8 cellular contexts compared by ENCODE assay signal in genomic region chr1:160205242-160205973, GRCh38. TPM values are rescaled to one million over a fixed set of nuclear protein-coding genes. Genes with fewer than 3 reads are reported as not detected.
A peak's percentile ranks its signal among the peaks of the same experiment; 100 is the strongest.
DNase-seq lines count a peak whose midpoint lies in the region; ATAC-seq, FAIRE-seq and TF ChIP-seq lines count a peak whose summit lies in the region.

Gene PEA15, plus strand, starts transcription at chr1:160205384. Its CDS starts 6,161 bp downstream, at chr1:160211545.

- H3K4me1 Mint-ChIP-seq in memory B cell, result peaks cover 56% of the 10 kb centered on the region

- peaks cover 12% of the 10 kb centered on the region for H3K4me1 ChIP-seq in effector memory CD4-positive, alpha-beta T cell (ENCODE audit: control insufficient read depth, insufficient read depth, low read length, poor library complexity, severe bottlenecking)

- H3K9me3 ChIP-seq in effector memory CD4-positive, alpha-beta T cell (ENCODE audit: control insufficient read depth, low read length), result no peaks in the 10 kb centered on the region

- no peaks in the 10 kb centered on the region for H3K9me3 Mint-ChIP-seq in memory B cell

- TF ChIP-seq POLR2A in GM12891 (IDR thresholded peaks at IDR 0.05; ENCODE audit: low read depth, low read length), result no peak

- peak within 1 kb of the TSS; percentile 90 for H3K4me3 ChIP-seq in effector memory CD4-positive, alpha-beta T cell (ENCODE audit: insufficient read depth, low read depth, low read length, poor library complexity, severe bottlenecking)

- ATAC-seq in HG02759 (IDR thresholded peaks at IDR 0.05; ENCODE audit: unreplicated experiment) (peak; percentile 58), memory B cell (ENCODE audit: low read depth) (peak; percentile 45)

- H3K27ac Mint-ChIP-seq in memory B cell, result peak within 1 kb of the TSS; percentile 90

- H3K27me3 ChIP-seq in effector memory CD4-positive, alpha-beta T cell (replicated peaks; ENCODE audit: control insufficient read depth, insufficient read depth, low read length, poor library complexity, severe bottlenecking), result no peaks in the 10 kb centered on the region

- H3K36me3 Mint-ChIP-seq in memory B cell, result peaks cover 9% of the 10 kb centered on the region

- FAIRE-seq in GM12891 (lab: Jason Lieb, UNC), result no peak

- peak; percentile 84 for DNase-seq in GM12891 (ENCODE audit: insufficient read length, low spot score)
- DNase-seq in NCI-H510A (lab: John Stamatoyannopoulos, UW), result peak; percentile 37
- peak; percentile 87 for DNase-seq in activated CD8-positive, alpha-beta memory T cell treated with anti-CD3 and anti-CD28 coated beads for 24 hours
- DNase-seq in effector memory CD4-positive, alpha-beta T cell, result peak; percentile 38 to 54 (median 51)
- peak; percentile 52 to 56 for DNase-seq in memory B cell (ENCODE audit: low spot score in 2 of 2)
- peak; percentile 30 for DNase-seq in stimulated activated CD8-positive, alpha-beta memory T cell treated with anti-CD3 and anti-CD28 coated beads, Interleukin-12 subunit alpha, Interleukin-12 subunit beta, amount 100 ng/mL, for 1 hour (ENCODE audit: low read depth)
- no peak for DNase-seq in GOT3 (lab: John Stamatoyannopoulos, UW)

- peak within 1 kb of the TSS; percentile 71 for H3K27ac ChIP-seq in effector memory CD4-positive, alpha-beta T cell (ENCODE audit: insufficient read depth, low read length, poor library complexity, severe bottlenecking)

- peak within 1 kb of the TSS; percentile 79 for H3K4me3 Mint-ChIP-seq in memory B cell

- H3K27me3 Mint-ChIP-seq in memory B cell, result no peaks in the 10 kb centered on the region

- no peaks in the 10 kb centered on the region for H3K36me3 ChIP-seq in effector memory CD4-positive, alpha-beta T cell (ENCODE audit: control insufficient read depth, insufficient read depth, low read length)

TF ChIP-seq in GM12891, 5 proteins besides CTCF, POLR2A, EP300 and RAD21:
- no peak for TF ChIP-seq SPI1 (IDR thresholded peaks at IDR 0.05; ENCODE audit: low read depth, low read length)
- TF ChIP-seq POU2F2 (IDR thresholded peaks at IDR 0.05; ENCODE audit: low read depth, low read length), result no peak
- TF ChIP-seq TAF1 (IDR thresholded peaks at IDR 0.05; ENCODE audit: low read depth, low read length), result no peak
- no peak for TF ChIP-seq PAX5 (IDR thresholded peaks at IDR 0.05; ENCODE audit: insufficient read depth, low read length, severe bottlenecking)
- TF ChIP-seq POLR2AphosphoS5 (IDR thresholded peaks at IDR 0.05; ENCODE audit: low read depth, low read length), result no peak

RNA-seq across cellular contexts. Expression of gene PEA15, which starts in this region (rescaled TPM):
- polyA plus RNA-seq in GM12891 (2012; ENCODE audit: low read depth, missing spikeins), result 32.2 TPM
